9 cellular contexts compared by ENCODE assay signal in the genomic region with DNA sequence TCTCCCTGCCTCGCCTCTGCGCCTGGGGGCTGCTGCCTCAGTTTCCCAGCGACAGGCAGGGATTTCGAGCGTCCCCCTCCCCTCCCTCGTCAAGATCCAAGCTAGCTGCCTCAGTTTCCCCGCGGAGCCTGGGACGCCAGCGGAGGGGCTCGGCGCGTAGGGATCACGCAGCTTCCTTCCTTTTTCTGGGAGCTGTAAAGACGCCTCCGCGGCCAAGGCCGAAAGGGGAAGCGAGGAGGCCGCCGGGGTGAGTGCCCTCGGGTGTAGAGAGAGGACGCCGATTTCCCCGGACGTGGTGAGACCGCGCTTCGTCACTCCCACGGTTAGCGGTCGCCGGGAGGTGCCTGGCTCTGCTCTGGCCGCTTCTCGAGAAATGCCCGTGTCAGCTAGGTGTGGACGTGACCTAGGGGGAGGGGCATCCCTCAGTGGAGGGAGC. TPM values are rescaled to one million over a fixed set of nuclear protein-coding genes. Genes with fewer than 3 reads are reported as not detected.
DNase-seq lines count a peak whose midpoint lies in the region; ATAC-seq and TF ChIP-seq lines count a peak whose summit lies in the region.
"Had no signal": no experiment of that assay in that cellular context is flagged by ENCODE, and none has a peak within 500 bp of the region (broad histone marks: within the 10 kb centered on the region; RNA-seq: fewer than 3 reads in every experiment).

No MANE protein-coding gene starts in this region.

- POLR2A ChIA-PET in BJ (lab: Charles Lee) = interaction anchor here (0.9 to 1.4 kb wide), 2 partner anchors 21 to 119 kb away, joined by 3 to 5 read pairs; no protein-coding TSS in a partner anchor

- DNase-seq in BJ (ENCODE audit: low read depth) (no peak), NT2/D1 (ENCODE audit: low read depth, low spot score) (no peak), glomerular visceral epithelial cell (ENCODE audit: extremely low spot score) (peak; percentile 62), pons (ENCODE audit: low spot score) (peak; percentile 39), NCI-H187 (lab: John Stamatoyannopoulos, UW) (no peak), NCI-H1694 treated with DMSO at 0.1 percent for 48 hours (lab: John Stamatoyannopoulos, UW) (no peak)
- peak; percentile 80 for DNase-seq in activated T-helper 1 cell treated with anti-CD3 and anti-CD28 coated beads, Interleukin-12 subunit alpha, Interleukin-12 subunit beta, Interleukin-2, Interleukin-4 antibody, amounts not matched to agents 30 ng/mL and 10 ng/mL and 1 ng/mL, durations not matched to agents 14 hours and 24 hours and 36 hours (ENCODE audit: low spot score)

- no peaks in the 10 kb centered on the region for H3K27me3 Mint-ChIP-seq in activated T-helper 1 cell treated with anti-CD3 and anti-CD28 coated beads, Interleukin-12 subunit alpha, Interleukin-12 subunit beta, Interleukin-2, Interleukin-4 antibody, amounts not matched to agents 30 ng/mL and 10 ng/mL and 1 ng/mL, durations not matched to agents 14 hours and 24 hours and 36 hours (ENCODE audit: insufficient read depth)

- H3K4me1 ChIP-seq in NT2/D1 (ENCODE audit: insufficient read depth, insufficient read length) = peaks cover 11% of the 10 kb centered on the region

- intact Hi-C loops in activated T-helper 1 cell treated with anti-CD3 and anti-CD28 coated beads, Interleukin-12 subunit alpha, Interleukin-12 subunit beta, Interleukin-2, Interleukin-4 antibody, amounts not matched to agents 30 ng/mL and 10 ng/mL and 1 ng/mL, durations not matched to agents 14 hours and 24 hours and 36 hours (cut with micrococcal nuclease) = loop anchor here (1.0 to 5.0 kb wide), 3 partner anchors 111 to 297 kb away; partner anchors contain the start of genes CDC37, CDKN2D, KRI1 and TYK2

- no peaks in the 10 kb centered on the region for H3K9me3 ChIP-seq in NT2/D1 (ENCODE audit: insufficient read depth, low read length)

- H3K27ac Mint-ChIP-seq in activated T-helper 1 cell treated with anti-CD3 and anti-CD28 coated beads, Interleukin-12 subunit alpha, Interleukin-12 subunit beta, Interleukin-2, Interleukin-4 antibody, amounts not matched to agents 30 ng/mL and 10 ng/mL and 1 ng/mL, durations not matched to agents 14 hours and 24 hours and 36 hours = peak overlapping the region; percentile 94
- H3K27ac Mint-ChIP-seq: nephron had no signal

- H3K9me3 Mint-ChIP-seq in activated T-helper 1 cell treated with anti-CD3 and anti-CD28 coated beads, Interleukin-12 subunit alpha, Interleukin-12 subunit beta, Interleukin-2, Interleukin-4 antibody, amounts not matched to agents 30 ng/mL and 10 ng/mL and 1 ng/mL, durations not matched to agents 14 hours and 24 hours and 36 hours = no peaks in the 10 kb centered on the region
- H3K9me3 Mint-ChIP-seq: nephron had no signal

- peaks cover 23% of the 10 kb centered on the region for H3K36me3 Mint-ChIP-seq in activated T-helper 1 cell treated with anti-CD3 and anti-CD28 coated beads, Interleukin-12 subunit alpha, Interleukin-12 subunit beta, Interleukin-2, Interleukin-4 antibody, amounts not matched to agents 30 ng/mL and 10 ng/mL and 1 ng/mL, durations not matched to agents 14 hours and 24 hours and 36 hours (ENCODE audit: low read depth)

- H3K4me1 Mint-ChIP-seq in activated T-helper 1 cell treated with anti-CD3 and anti-CD28 coated beads, Interleukin-12 subunit alpha, Interleukin-12 subunit beta, Interleukin-2, Interleukin-4 antibody, amounts not matched to agents 30 ng/mL and 10 ng/mL and 1 ng/mL, durations not matched to agents 14 hours and 24 hours and 36 hours (ENCODE audit: low read depth) = peaks cover 31% of the 10 kb centered on the region
- H3K4me1 Mint-ChIP-seq: nephron had no signal

- H3K27me3 ChIP-seq in BJ (ENCODE audit: control insufficient read depth, insufficient read depth, low read length) (no peaks in the 10 kb centered on the region), NT2/D1 (ENCODE audit: insufficient read depth, insufficient read length) (peaks cover 13% of the 10 kb centered on the region)

- no peak for TF ChIP-seq CTCF in BJ (IDR thresholded peaks at IDR 0.05; ENCODE audit: insufficient read depth, low read depth, low read length)

- peak overlapping the region; percentile 62 for H3K9ac ChIP-seq in NT2/D1 (ENCODE audit: insufficient read length, low read depth)

- ATAC-seq in GM21619 (IDR thresholded peaks at IDR 0.05; ENCODE audit: unreplicated experiment) = peak; percentile 32

- H3K4me3 ChIP-seq in BJ (ENCODE audit: low read depth, low read length) (peak overlapping the region; percentile 46), NT2/D1 (ENCODE audit: insufficient read length, low read depth) (peak overlapping the region; percentile 41)

- peak overlapping the region; percentile 94 for H3K4me3 Mint-ChIP-seq in activated T-helper 1 cell treated with anti-CD3 and anti-CD28 coated beads, Interleukin-12 subunit alpha, Interleukin-12 subunit beta, Interleukin-2, Interleukin-4 antibody, amounts not matched to agents 30 ng/mL and 10 ng/mL and 1 ng/mL, durations not matched to agents 14 hours and 24 hours and 36 hours

- CTCF ChIA-PET in BJ (lab: Yijun Ruan, JAX) = interaction anchor here (0.7 to 8.5 kb wide), 18 partner anchors 8 to 345 kb away, joined by 3 to 228 read pairs (median 6); partner anchors contain the start of genes CDC37, ICAM4, ICAM5 and RAVER1

- no peaks in the 10 kb centered on the region for H3K36me3 ChIP-seq in BJ (ENCODE audit: control insufficient read depth, insufficient read depth, low read length)
- H3K36me3 ChIP-seq in NT2/D1 (ENCODE audit: insufficient read depth, insufficient read length, low read length) = peaks cover 6% of the 10 kb centered on the region

RNA-seq across cellular contexts. Expression of gene ICAM1, which starts 0.7 kb away (rescaled TPM):
- 42.5 and 55.9 TPM in 2 replicates for polyA plus RNA-seq in BJ (2011; rRNA removed)
- polyA minus RNA-seq in BJ (2011; rRNA and poly(A)+ RNA removed) = 31.9 and 34.6 TPM in 2 replicates
- total RNA-seq in activated T-helper 1 cell treated with anti-CD3 and anti-CD28 coated beads, Interleukin-12 subunit alpha, Interleukin-12 subunit beta, Interleukin-2, Interleukin-4 antibody, amounts not matched to agents 30 ng/mL and 10 ng/mL and 1 ng/mL, durations not matched to agents 14 hours and 24 hours and 36 hours = 90.8 and 92.2 TPM in 2 replicates

RNA-seq across cellular contexts. Expression of gene ICAM4, which starts 16.6 kb away (rescaled TPM):
- polyA plus RNA-seq in BJ (2011; rRNA removed) = 1.1 and 1.5 TPM in 2 replicates
- 0.24 and 0.46 TPM in 2 replicates for polyA minus RNA-seq in BJ (2011; rRNA and poly(A)+ RNA removed)
- total RNA-seq in activated T-helper 1 cell treated with anti-CD3 and anti-CD28 coated beads, Interleukin-12 subunit alpha, Interleukin-12 subunit beta, Interleukin-2, Interleukin-4 antibody, amounts not matched to agents 30 ng/mL and 10 ng/mL and 1 ng/mL, durations not matched to agents 14 hours and 24 hours and 36 hours = 0.59 and 1.0 TPM in 2 replicates

RNA-seq across cellular contexts. Expression of gene MRPL4, which starts 18.2 kb away (rescaled TPM):
- polyA plus RNA-seq in BJ (2011; rRNA removed) = 35.4 and 58.7 TPM in 2 replicates
- polyA minus RNA-seq in BJ (2011; rRNA and poly(A)+ RNA removed) = 16.2 and 21.8 TPM in 2 replicates
- total RNA-seq in activated T-helper 1 cell treated with anti-CD3 and anti-CD28 coated beads, Interleukin-12 subunit alpha, Interleukin-12 subunit beta, Interleukin-2, Interleukin-4 antibody, amounts not matched to agents 30 ng/mL and 10 ng/mL and 1 ng/mL, durations not matched to agents 14 hours and 24 hours and 36 hours = 163 and 168 TPM in 2 replicates

RNA-seq across cellular contexts. Expression of gene ICAM5, which starts 19.6 kb away (rescaled TPM):
- polyA plus RNA-seq in BJ (2011; rRNA removed) = 6.7 and 9.2 TPM in 2 replicates
- 1.8 and 1.9 TPM in 2 replicates for polyA minus RNA-seq in BJ (2011; rRNA and poly(A)+ RNA removed)
- total RNA-seq in activated T-helper 1 cell treated with anti-CD3 and anti-CD28 coated beads, Interleukin-12 subunit alpha, Interleukin-12 subunit beta, Interleukin-2, Interleukin-4 antibody, amounts not matched to agents 30 ng/mL and 10 ng/mL and 1 ng/mL, durations not matched to agents 14 hours and 24 hours and 36 hours = 1.9 TPM in 2 replicates

RNA-seq across cellular contexts. Expression of gene S1PR2, which starts 39.1 kb away (rescaled TPM):
- polyA plus RNA-seq in BJ (2011; rRNA removed) = 10.4 and 12.5 TPM in 2 replicates
- 41.7 and 54.7 TPM in 2 replicates for polyA minus RNA-seq in BJ (2011; rRNA and poly(A)+ RNA removed)
- 15.4 and 16.0 TPM in 2 replicates for total RNA-seq in activated T-helper 1 cell treated with anti-CD3 and anti-CD28 coated beads, Interleukin-12 subunit alpha, Interleukin-12 subunit beta, Interleukin-2, Interleukin-4 antibody, amounts not matched to agents 30 ng/mL and 10 ng/mL and 1 ng/mL, durations not matched to agents 14 hours and 24 hours and 36 hours

Comparison
In these comparisons a context has a peak if more than half of its experiments do, and no peak if none do; other contexts are left out.
1. DNase-seq: peak in activated T-helper 1 cell treated with anti-CD3 and anti-CD28 coated beads, Interleukin-12 subunit alpha, Interleukin-12 subunit beta, Interleukin-2, Interleukin-4 antibody, amounts not matched to agents 30 ng/mL and 10 ng/mL and 1 ng/mL, durations not matched to agents 14 hours and 24 hours and 36 hours (single experiment), glomerular visceral epithelial cell (single experiment) and pons (single experiment); none in BJ (single experiment), NT2/D1 (single experiment), NCI-H187 (0 of 2) and NCI-H1694 treated with DMSO at 0.1 percent for 48 hours (single experiment).